Comparison of ENCODE assay signal across 1 cellular context in the genomic region with DNA sequence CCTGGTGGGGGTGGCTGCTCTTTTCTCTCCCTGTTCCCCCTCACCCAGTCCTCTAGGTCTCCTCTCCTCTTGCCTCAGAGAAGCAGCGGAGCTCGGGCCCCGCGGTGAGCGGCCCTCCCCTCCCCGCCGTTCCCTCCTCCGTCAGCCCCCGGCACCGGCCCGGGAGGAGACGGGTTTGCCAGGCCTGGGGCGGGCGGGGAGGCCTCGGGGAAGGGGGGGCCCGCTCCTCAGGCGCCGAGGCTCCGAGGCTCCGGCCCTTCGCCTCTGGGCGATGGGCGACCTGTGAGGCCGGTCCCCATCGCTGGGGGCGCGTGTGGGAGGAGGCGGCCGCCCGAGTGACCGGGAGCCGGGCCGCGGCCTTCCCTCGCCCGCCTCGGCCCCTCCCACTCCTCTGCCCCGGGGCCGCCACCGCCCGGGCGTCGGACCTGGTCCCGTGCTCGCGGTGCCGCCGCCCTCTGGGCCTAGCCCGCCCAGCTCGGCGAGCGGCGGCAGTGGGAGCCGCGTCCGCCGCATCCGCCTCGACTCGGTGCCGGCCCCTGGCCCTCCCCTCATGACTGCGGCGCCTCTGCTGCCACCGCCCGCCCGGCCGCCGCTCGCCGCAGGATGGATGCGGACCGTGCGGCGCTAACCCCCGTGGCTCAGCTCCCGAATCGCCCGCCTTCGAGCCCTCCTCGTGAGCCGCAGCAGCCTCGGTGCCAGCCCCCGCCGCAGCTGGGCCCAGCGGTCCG.
TF ChIP-seq lines count a peak whose summit lies in the region.

No MANE protein-coding gene starts in this region.

TF ChIP-seq in HepG2, 621 proteins besides CTCF, POLR2A, EP300 and RAD21 (continued from another document and continues in another):
- TF ChIP-seq KIAA2018 (CRISPR knock-in tag; IDR thresholded peaks at IDR 0.05; ENCODE audit: borderline replicate concordance) (no peak), ZFP90 (CRISPR knock-in tag; IDR thresholded peaks at IDR 0.05; ENCODE audit: borderline replicate concordance) (no peak), ATF4 (CRISPR knock-in tag; IDR thresholded peaks at IDR 0.05) (no peak), ISL2 (CRISPR knock-in tag; IDR thresholded peaks at IDR 0.05) (no peak), ZSCAN30 (CRISPR knock-in tag; IDR thresholded peaks at IDR 0.05) (no peak), NFKBIZ (CRISPR knock-in tag; IDR thresholded peaks at IDR 0.05) (no peak), MED13 (CRISPR knock-in tag; IDR thresholded peaks at IDR 0.05) (no peak), ZNF704 (CRISPR knock-in tag; IDR thresholded peaks at IDR 0.05; ENCODE audit: borderline replicate concordance) (no peak), HNRNPUL1 (IDR thresholded peaks at IDR 0.05; ENCODE audit: low read depth, low read length) (no peak), PRPF4 (IDR thresholded peaks at IDR 0.05; ENCODE audit: low read depth, low read length, poor library complexity, severe bottlenecking) (no peak), GFI1 (CRISPR knock-in tag; IDR thresholded peaks at IDR 0.05; ENCODE audit: borderline replicate concordance) (no peak), ZNF276 (CRISPR knock-in tag; IDR thresholded peaks at IDR 0.05; ENCODE audit: low read depth) (no peak), ATM (IDR thresholded peaks at IDR 0.05; ENCODE audit: borderline replicate concordance) (no peak), SKIL (CRISPR knock-in tag; IDR thresholded peaks at IDR 0.05; ENCODE audit: borderline replicate concordance) (no peak), ZNF326 (CRISPR knock-in tag; IDR thresholded peaks at IDR 0.05; ENCODE audit: borderline replicate concordance) (no peak), STAT5B (CRISPR knock-in tag; IDR thresholded peaks at IDR 0.05) (no peak), TERF1 (CRISPR knock-in tag; IDR thresholded peaks at IDR 0.05) (no peak), SNAI1 (CRISPR knock-in tag; IDR thresholded peaks at IDR 0.05; ENCODE audit: borderline replicate concordance) (no peak), SCMH1 (CRISPR knock-in tag; IDR thresholded peaks at IDR 0.05; ENCODE audit: borderline replicate concordance) (no peak), CBX2 (IDR thresholded peaks at IDR 0.05; ENCODE audit: low read depth, low read length) (no peak), CBX2 (CRISPR knock-in tag; IDR thresholded peaks at IDR 0.05; ENCODE audit: low read depth) (no peak), MIER3 (CRISPR knock-in tag; IDR thresholded peaks at IDR 0.05; ENCODE audit: borderline replicate concordance) (no peak), ARID4A (CRISPR knock-in tag; IDR thresholded peaks at IDR 0.05; ENCODE audit: borderline replicate concordance) (peak; percentile 33; the same call in 1 of the 2 replicates)
- TF ChIP-seq, protein P1, sequence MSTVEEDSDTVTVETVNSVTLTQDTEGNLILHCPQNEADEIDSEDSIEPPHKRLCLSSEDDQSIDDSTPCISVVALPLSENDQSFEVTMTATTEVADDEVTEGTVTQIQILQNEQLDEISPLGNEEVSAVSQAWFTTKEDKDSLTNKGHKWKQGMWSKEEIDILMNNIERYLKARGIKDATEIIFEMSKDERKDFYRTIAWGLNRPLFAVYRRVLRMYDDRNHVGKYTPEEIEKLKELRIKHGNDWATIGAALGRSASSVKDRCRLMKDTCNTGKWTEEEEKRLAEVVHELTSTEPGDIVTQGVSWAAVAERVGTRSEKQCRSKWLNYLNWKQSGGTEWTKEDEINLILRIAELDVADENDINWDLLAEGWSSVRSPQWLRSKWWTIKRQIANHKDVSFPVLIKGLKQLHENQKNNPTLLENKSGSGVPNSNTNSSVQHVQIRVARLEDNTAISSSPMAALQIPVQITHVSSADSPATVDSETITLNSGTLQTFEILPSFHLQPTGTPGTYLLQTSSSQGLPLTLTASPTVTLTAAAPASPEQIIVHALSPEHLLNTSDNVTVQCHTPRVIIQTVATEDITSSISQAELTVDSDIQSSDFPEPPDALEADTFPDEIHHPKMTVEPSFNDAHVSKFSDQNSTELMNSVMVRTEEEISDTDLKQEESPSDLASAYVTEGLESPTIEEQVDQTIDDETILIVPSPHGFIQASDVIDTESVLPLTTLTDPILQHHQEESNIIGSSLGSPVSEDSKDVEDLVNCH (CRISPR knock-in tag; IDR thresholded peaks at IDR 0.05) = no peak
- TF ChIP-seq, protein P2, sequence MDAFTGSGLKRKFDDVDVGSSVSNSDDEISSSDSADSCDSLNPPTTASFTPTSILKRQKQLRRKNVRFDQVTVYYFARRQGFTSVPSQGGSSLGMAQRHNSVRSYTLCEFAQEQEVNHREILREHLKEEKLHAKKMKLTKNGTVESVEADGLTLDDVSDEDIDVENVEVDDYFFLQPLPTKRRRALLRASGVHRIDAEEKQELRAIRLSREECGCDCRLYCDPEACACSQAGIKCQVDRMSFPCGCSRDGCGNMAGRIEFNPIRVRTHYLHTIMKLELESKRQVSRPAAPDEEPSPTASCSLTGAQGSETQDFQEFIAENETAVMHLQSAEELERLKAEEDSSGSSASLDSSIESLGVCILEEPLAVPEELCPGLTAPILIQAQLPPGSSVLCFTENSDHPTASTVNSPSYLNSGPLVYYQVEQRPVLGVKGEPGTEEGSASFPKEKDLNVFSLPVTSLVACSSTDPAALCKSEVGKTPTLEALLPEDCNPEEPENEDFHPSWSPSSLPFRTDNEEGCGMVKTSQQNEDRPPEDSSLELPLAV (CRISPR knock-in tag; conservative IDR thresholded peaks at IDR 0.05; ENCODE audit: low read depth) = no peak
